ENCODE assay signal across 31 cellular contexts in genomic region chr17:68305132-68305531, GRCh38. TPM values are rescaled to one million over a fixed set of nuclear protein-coding genes. Genes with fewer than 3 reads are reported as not detected.
A peak's percentile ranks its signal among the peaks of the same experiment; 100 is the strongest.
DNase-seq lines count a peak whose midpoint lies in the region; ATAC-seq and TF ChIP-seq lines count a peak whose summit lies in the region.
"Had no signal": no experiment of that assay in that cellular context is flagged by ENCODE, and none has a peak within 500 bp of the region (broad histone marks: within the 10 kb centered on the region; RNA-seq: fewer than 3 reads in every experiment).

No MANE protein-coding gene starts in this region.

- H3K79me1 ChIP-seq in mesenchymal stem cell (replicated peaks; ENCODE audit: low read length, poor library complexity, severe bottlenecking): no peaks in the 10 kb centered on the region

- no peaks in the 10 kb centered on the region for H3K4me1 ChIP-seq in esophagus (ENCODE audit: control insufficient read depth in 2 of 2, insufficient read depth in 2 of 2, low read length in 1 of 2)
- peaks cover 5% of the 10 kb centered on the region for H3K4me1 ChIP-seq in mesenchymal stem cell (ENCODE audit: control insufficient read depth, insufficient read depth, low read depth, low read length)
- peaks cover 10 to 16% of the 10 kb centered on the region in 2 donors for H3K4me1 ChIP-seq in thyroid gland
- H3K4me1 ChIP-seq: tibial artery, vagina had no signal

- ATAC-seq in HG03280 (IDR thresholded peaks at IDR 0.05; ENCODE audit: unreplicated experiment): no peak
- no peak for ATAC-seq in GM21367 (IDR thresholded peaks at IDR 0.05; ENCODE audit: unreplicated experiment)
- ATAC-seq: activated T-cell treated with anti-CD3 and anti-CD28 coated beads, Interleukin-2, amount 50 U/mL, for 72 hours; CD8-positive, alpha-beta T cell; HCT116; sciatic nerve; stimulated activated naive CD8-positive, alpha-beta T cell treated with anti-CD3 and anti-CD28 coated beads, Interleukin-15, amount 100 ng/mL, for 72 hours had no signal

- H3K18ac ChIP-seq in mesenchymal stem cell (ENCODE audit: low read depth in 1 of 2, low read length in 2 of 2): no peak overlapping the region

- peak overlapping the region in 2 of 6 donors; percentile 53 to 77 for H3K27ac Mint-ChIP-seq in immature natural killer cell
- H3K27ac Mint-ChIP-seq: activated T-cell treated with anti-CD3 and anti-CD28 coated beads, Interleukin-2, amount 50 U/mL, for 72 hours; CD8-positive, alpha-beta T cell; neural progenitor cell; stimulated activated naive CD8-positive, alpha-beta T cell treated with anti-CD3 and anti-CD28 coated beads, Interleukin-15, amount 100 ng/mL, for 72 hours; T-helper 1 cell treated with Interleukin-12 subunit alpha and Interleukin-12 subunit beta and Interleukin-4 antibody, amounts not matched to agents 30 μg/mL and 1 μg/mL, for 36 hours had no signal

- H3K27me3 ChIP-seq in esophagus (ENCODE audit: control insufficient read depth in 1 of 2, insufficient read depth in 2 of 2, low read length in 2 of 2) (no peaks in the 10 kb centered on the region), mesenchymal stem cell (ENCODE audit: control insufficient read depth in 1 of 2, insufficient read depth in 1 of 2, low read length in 2 of 2) (peaks cover 0 to 9% of the 10 kb centered on the region in 2 experiments), thyroid gland (no peaks in the 10 kb centered on the region)
- H3K27me3 ChIP-seq: hepatocyte, neural progenitor cell, tibial artery, vagina had no signal

- intact Hi-C loops in thyroid gland (cut with DNase I): no loop called here

- TF ChIP-seq CTCF in thyroid gland (IDR thresholded peaks at IDR 0.05): no peak

- peaks cover 0 to 1% (median 0%) of the 10 kb centered on the region in 3 donors for H3K27me3 Mint-ChIP-seq in immature natural killer cell (ENCODE audit: low read depth in 3 of 3)
- H3K27me3 Mint-ChIP-seq: stimulated activated naive CD8-positive, alpha-beta T cell treated with anti-CD3 and anti-CD28 coated beads, Interleukin-15, amount 100 ng/mL, for 72 hours had no signal

- peak overlapping the region; percentile 10 to 63 for H3K27ac ChIP-seq in esophagus (ENCODE audit: low read depth in 2 of 2, low read length in 1 of 2)
- H3K27ac ChIP-seq in mesenchymal stem cell (ENCODE audit: low read length, poor library complexity, severe bottlenecking): no peak overlapping the region
- H3K27ac ChIP-seq in thyroid gland: no peak overlapping the region
- H3K27ac ChIP-seq: hepatocyte, neural progenitor cell, tibial artery, vagina had no signal

- no peak overlapping the region for H2BK12ac ChIP-seq in mesenchymal stem cell (ENCODE audit: low read length in 2 of 2)

- no peak overlapping the region for H2BK5ac ChIP-seq in mesenchymal stem cell (ENCODE audit: low read depth, low read length, poor library complexity, severe bottlenecking)

- no peak overlapping the region for H3K23ac ChIP-seq in mesenchymal stem cell (ENCODE audit: low read length in 2 of 2)

- H3K9me3 Mint-ChIP-seq in immature natural killer cell: no peaks in the 10 kb centered on the region
- H3K9me3 Mint-ChIP-seq: activated T-cell treated with anti-CD3 and anti-CD28 coated beads, Interleukin-2, amount 50 U/mL, for 72 hours; CD8-positive, alpha-beta T cell; stimulated activated naive CD8-positive, alpha-beta T cell treated with anti-CD3 and anti-CD28 coated beads, Interleukin-15, amount 100 ng/mL, for 72 hours; T-helper 1 cell treated with Interleukin-12 subunit alpha and Interleukin-12 subunit beta and Interleukin-4 antibody, amounts not matched to agents 30 μg/mL and 1 μg/mL, for 36 hours had no signal

- no peak overlapping the region for H3K4me2 ChIP-seq in mesenchymal stem cell (ENCODE audit: low read length, poor library complexity, severe bottlenecking)
- H3K4me2 ChIP-seq: hepatocyte, neural progenitor cell, SK-N-SH had no signal

- WGBS in esophagus, 2 donors: 61% methylated on average over 4 of the region's 4 CpGs
- WGBS in mesenchymal stem cell: 70% methylated on average over 4 of the region's 4 CpGs
- 88% methylated on average over 4 of the region's 4 CpGs for WGBS in thyroid gland, 2 donors

- no peak overlapping the region for H4K8ac ChIP-seq in mesenchymal stem cell (ENCODE audit: low read length)

- peaks cover 13 to 28% (median 19%) of the 10 kb centered on the region in 3 donors for H3K36me3 Mint-ChIP-seq in immature natural killer cell

- TF ChIP-seq POLR2A in thyroid gland (IDR thresholded peaks at IDR 0.05): no peak

- no peak overlapping the region for H2BK15ac ChIP-seq in mesenchymal stem cell (ENCODE audit: low read depth, poor library complexity, severe bottlenecking)

- H4K91ac ChIP-seq in mesenchymal stem cell (ENCODE audit: low read length): no peak overlapping the region

- peak; percentile 28 for DNase-seq in CD1c-positive myeloid dendritic cell (ENCODE audit: extremely low spot score)
- DNase-seq in NOMO-1 treated with dmso at 0.1 percent for 144 hours (lab: John Stamatoyannopoulos, UW; ENCODE audit: unreplicated experiment): peak; percentile 20
- DNase-seq in mesenchymal stem cell: peak; percentile 48
- no peak for DNase-seq in immature natural killer cell
- DNase-seq in thyroid gland: no peak
- DNase-seq: activated CD4-positive, alpha-beta T cell treated with anti-CD3 and anti-CD28 coated beads, Interleukin-2, amount 50 U/mL, for 4 hours; activated CD4-positive, CD25-positive, alpha-beta regulatory T cell; activated T-cell treated with anti-CD3 and anti-CD28 coated beads, Interleukin-2, amount 50 U/mL, for 72 hours; AML-193; CD8-positive, alpha-beta T cell; central memory CD4-positive, alpha-beta T cell; Kasumi-1; mesendoderm; NCI-H1092; NCI-H187; NCI-H2171; NCI-H510A treated with DMSO at 0.1 percent for 48 hours; SK-N-SH; stimulated activated CD4-positive, alpha-beta T cell treated with anti-CD3 and anti-CD28 coated beads, Interleukin-12 subunit alpha, Interleukin-12 subunit beta, amount 100 ng/mL, for 4 hours; stimulated activated CD4-positive, alpha-beta T cell treated with anti-CD3 and anti-CD28 coated beads, Interleukin-2, amount 100 ng/mL, for 48 hours; stimulated activated naive CD8-positive, alpha-beta T cell treated with anti-CD3 and anti-CD28 coated beads, Interleukin-15, amount 100 ng/mL, for 72 hours; tibial artery had no signal

- H3K9me3 ChIP-seq in esophagus (ENCODE audit: control insufficient read depth in 2 of 2, insufficient read depth in 1 of 2, low read depth in 1 of 2, low read length in 1 of 2): no peaks in the 10 kb centered on the region
- peaks cover 5% of the 10 kb centered on the region for H3K9me3 ChIP-seq in mesenchymal stem cell (ENCODE audit: control insufficient read depth, low read length)
- no peaks in the 10 kb centered on the region for H3K9me3 ChIP-seq in thyroid gland
- H3K9me3 ChIP-seq: SK-N-SH, tibial artery, vagina had no signal

- H2AFZ ChIP-seq in mesenchymal stem cell (ENCODE audit: low read depth, low read length): no peak overlapping the region
- H2AFZ ChIP-seq: hepatocyte, neural progenitor cell had no signal

- H3K36me3 ChIP-seq in esophagus (ENCODE audit: control insufficient read depth in 2 of 2, insufficient read depth in 2 of 2, low read length in 1 of 2): no peaks in the 10 kb centered on the region
- H3K36me3 ChIP-seq in mesenchymal stem cell (ENCODE audit: control insufficient read depth in 1 of 2, insufficient read depth in 2 of 2, low read depth in 1 of 2, low read length in 2 of 2): peaks cover 0 to 3% of the 10 kb centered on the region in 2 experiments
- H3K36me3 ChIP-seq in thyroid gland: no peaks in the 10 kb centered on the region
- H3K36me3 ChIP-seq: neural progenitor cell, tibial artery, vagina had no signal

- H3K4me3 ChIP-seq in esophagus (ENCODE audit: low read depth in 1 of 2, low read length in 2 of 2) (no peak overlapping the region), mesenchymal stem cell (ENCODE audit: insufficient read depth in 1 of 2, low read depth in 1 of 2, low read length in 2 of 2) (no peak overlapping the region), thyroid gland (replicated peaks in 1 of 3) (no peak overlapping the region)
- H3K4me3 ChIP-seq: hepatocyte, neural progenitor cell, tibial artery, vagina had no signal

- H2BK120ac ChIP-seq in mesenchymal stem cell (ENCODE audit: low read depth, low read length): no peak overlapping the region

- H3K9ac ChIP-seq in mesenchymal stem cell (ENCODE audit: low read length): no peak overlapping the region
- H3K9ac ChIP-seq: neural progenitor cell, SK-N-SH had no signal

- no peak overlapping the region for H2AK5ac ChIP-seq in mesenchymal stem cell (ENCODE audit: low read length, severe bottlenecking)

- peaks cover 20 to 38% of the 10 kb centered on the region in 2 donors for H3K4me1 Mint-ChIP-seq in immature natural killer cell

- H3K4ac ChIP-seq in mesenchymal stem cell (ENCODE audit: low read depth in 1 of 2, low read length in 2 of 2): no peak overlapping the region

- H3K14ac ChIP-seq in mesenchymal stem cell (ENCODE audit: low read length in 2 of 2): no peak overlapping the region

- H3K4me3 Mint-ChIP-seq in immature natural killer cell: no peak overlapping the region
- H3K4me3 Mint-ChIP-seq: activated T-cell treated with anti-CD3 and anti-CD28 coated beads, Interleukin-2, amount 50 U/mL, for 72 hours; CD8-positive, alpha-beta T cell; neural progenitor cell; stimulated activated naive CD8-positive, alpha-beta T cell treated with anti-CD3 and anti-CD28 coated beads, Interleukin-15, amount 100 ng/mL, for 72 hours; T-helper 1 cell treated with Interleukin-12 subunit alpha and Interleukin-12 subunit beta and Interleukin-4 antibody, amounts not matched to agents 30 μg/mL and 1 μg/mL, for 36 hours had no signal

RNA-seq across cellular contexts. Expression of gene ARSG, which starts 13.8 kb away (rescaled TPM):
- 1 to 10 TPM; 2.8 to 3.5 TPM for polyA plus RNA-seq in esophagus
- 4.5 TPM for polyA plus RNA-seq in mesenchymal stem cell (2013, experiment 1 of 2)
- 4.7 TPM for polyA plus RNA-seq in mesenchymal stem cell (2013, experiment 2 of 2)
- 10 to 100 TPM; 15.0 to 18.7 (median 15.3) TPM for polyA plus RNA-seq in immature natural killer cell
- 10 to 100 TPM in 3 of 4 donors, 1 to 10 TPM in 1; 9.1 to 28.3 (median 18.1) TPM for total RNA-seq in thyroid gland

RNA-seq across cellular contexts. Expression of gene SLC16A6, which starts 14.2 kb away (rescaled TPM):
- 1 to 10 TPM; 4.0 to 9.7 TPM for polyA plus RNA-seq in esophagus
- polyA plus RNA-seq in mesenchymal stem cell (2013, experiment 1 of 2): 48.0 TPM
- polyA plus RNA-seq in mesenchymal stem cell (2013, experiment 2 of 2): 49.8 TPM
- polyA plus RNA-seq in immature natural killer cell: 1 to 10 TPM in 2 of 3 donors, under 1 TPM in 1; 0.88 to 4.8 (median 3.5) TPM
- 1 to 10 TPM in 1 of 4 donors, under 1 TPM in 3; 0.13 to 1.8 (median 0.46) TPM for total RNA-seq in thyroid gland
- total RNA-seq: hepatocyte had no signal
- polyA plus RNA-seq: SK-N-SH had no signal

RNA-seq across cellular contexts. Expression of gene AMZ2, which starts 57.3 kb away (rescaled TPM):
- polyA plus RNA-seq in esophagus (10 to 100 TPM; 32.2 to 37.7 TPM), immature natural killer cell (100 to 1,000 TPM; 146 to 193 (median 169) TPM)
- polyA plus RNA-seq in mesenchymal stem cell (2013, experiment 1 of 2): 106 TPM
- polyA plus RNA-seq in mesenchymal stem cell (2013, experiment 2 of 2): 97.9 TPM
- total RNA-seq in thyroid gland: 10 to 100 TPM; 25.0 to 72.1 (median 63.1) TPM

Comparison
In these comparisons a context has a peak if more than half of its experiments do, and no peak if none do; other contexts are left out.
1. DNase-seq: peak in CD1c-positive myeloid dendritic cell (single experiment), NOMO-1 treated with dmso at 0.1 percent for 144 hours (single experiment) and mesenchymal stem cell (single experiment); none in immature natural killer cell (0 of 3) and thyroid gland (0 of 2).
2. H3K27ac ChIP-seq: peak in esophagus (2 of 2); none in mesenchymal stem cell (single experiment) and thyroid gland (0 of 3).